2 cellular contexts compared by ENCODE assay signal in genomic region chr15:74955796-74956647, GRCh38.
TF ChIP-seq lines count a peak whose summit lies in the region.

No MANE protein-coding gene starts in this region.

TF ChIP-seq in A549, 52 proteins besides CTCF, POLR2A, EP300 and RAD21 (continues in another document):
- TF ChIP-seq HOXB5 (CRISPR knock-in tag; IDR thresholded peaks at IDR 0.05) (peak; percentile 78), CHD4 (IDR thresholded peaks at IDR 0.05; ENCODE audit: borderline replicate concordance) (no peak), HES2 (IDR thresholded peaks at IDR 0.05) (no peak), FOXS1 (CRISPR knock-in tag; IDR thresholded peaks at IDR 0.05) (no peak), NPAS2 (CRISPR knock-in tag; IDR thresholded peaks at IDR 0.05; ENCODE audit: borderline replicate concordance) (peak; percentile 90), HOXA7 (CRISPR knock-in tag; IDR thresholded peaks at IDR 0.05) (0 out of 2 replicates have a peak, but pooled peaks have one; percentile 23), RCOR1 (IDR thresholded peaks at IDR 0.05; ENCODE audit: low read depth, low read length) (no peak), HOXB13 (CRISPR knock-in tag; IDR thresholded peaks at IDR 0.05; ENCODE audit: low read depth) (peak; percentile 96; the same call in 1 of the 2 replicates), HMGXB4 (CRISPR knock-in tag; IDR thresholded peaks at IDR 0.05; ENCODE audit: borderline replicate concordance) (peak; percentile 95), ESRRA (IDR thresholded peaks at IDR 0.05; ENCODE audit: borderline replicate concordance, low read length) (no peak), BHLHE40 (IDR thresholded peaks at IDR 0.05; ENCODE audit: low read depth, low read length) (peak; percentile 90), EHF (CRISPR knock-in tag; IDR thresholded peaks at IDR 0.05) (peak; percentile 88), TFCP2L1 (CRISPR knock-in tag; IDR thresholded peaks at IDR 0.05) (peak; percentile 68; the same call in 1 of the 2 replicates), E2F6 (IDR thresholded peaks at IDR 0.05; ENCODE audit: borderline replicate concordance, low read depth) (peak; percentile 99), FOSL2 (IDR thresholded peaks at IDR 0.05) (no peak), FOSL2 (CRISPR knock-in tag; IDR thresholded peaks at IDR 0.05) (no peak), HDAC2 (IDR thresholded peaks at IDR 0.05) (no peak), MAFK (IDR thresholded peaks at IDR 0.05; ENCODE audit: partially characterized antibody) (no peak), GATA3 (IDR thresholded peaks at IDR 0.05; ENCODE audit: borderline replicate concordance) (peak; percentile 28; the same call in 1 of the 2 replicates), SMC3 (IDR thresholded peaks at IDR 0.05) (peak; percentile 67), ZC3H11A (IDR thresholded peaks at IDR 0.05) (no peak)
- TF ChIP-seq, protein P1, sequence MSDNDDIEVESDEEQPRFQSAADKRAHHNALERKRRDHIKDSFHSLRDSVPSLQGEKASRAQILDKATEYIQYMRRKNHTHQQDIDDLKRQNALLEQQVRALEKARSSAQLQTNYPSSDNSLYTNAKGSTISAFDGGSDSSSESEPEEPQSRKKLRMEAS (IDR thresholded peaks at IDR 0.05), result peak; percentile 100
- TF ChIP-seq, protein P2, sequence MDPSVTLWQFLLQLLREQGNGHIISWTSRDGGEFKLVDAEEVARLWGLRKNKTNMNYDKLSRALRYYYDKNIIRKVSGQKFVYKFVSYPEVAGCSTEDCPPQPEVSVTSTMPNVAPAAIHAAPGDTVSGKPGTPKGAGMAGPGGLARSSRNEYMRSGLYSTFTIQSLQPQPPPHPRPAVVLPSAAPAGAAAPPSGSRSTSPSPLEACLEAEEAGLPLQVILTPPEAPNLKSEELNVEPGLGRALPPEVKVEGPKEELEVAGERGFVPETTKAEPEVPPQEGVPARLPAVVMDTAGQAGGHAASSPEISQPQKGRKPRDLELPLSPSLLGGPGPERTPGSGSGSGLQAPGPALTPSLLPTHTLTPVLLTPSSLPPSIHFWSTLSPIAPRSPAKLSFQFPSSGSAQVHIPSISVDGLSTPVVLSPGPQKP (IDR thresholded peaks at IDR 0.05; ENCODE audit: low read depth, low read length), result no peak
- TF ChIP-seq, protein P3, sequence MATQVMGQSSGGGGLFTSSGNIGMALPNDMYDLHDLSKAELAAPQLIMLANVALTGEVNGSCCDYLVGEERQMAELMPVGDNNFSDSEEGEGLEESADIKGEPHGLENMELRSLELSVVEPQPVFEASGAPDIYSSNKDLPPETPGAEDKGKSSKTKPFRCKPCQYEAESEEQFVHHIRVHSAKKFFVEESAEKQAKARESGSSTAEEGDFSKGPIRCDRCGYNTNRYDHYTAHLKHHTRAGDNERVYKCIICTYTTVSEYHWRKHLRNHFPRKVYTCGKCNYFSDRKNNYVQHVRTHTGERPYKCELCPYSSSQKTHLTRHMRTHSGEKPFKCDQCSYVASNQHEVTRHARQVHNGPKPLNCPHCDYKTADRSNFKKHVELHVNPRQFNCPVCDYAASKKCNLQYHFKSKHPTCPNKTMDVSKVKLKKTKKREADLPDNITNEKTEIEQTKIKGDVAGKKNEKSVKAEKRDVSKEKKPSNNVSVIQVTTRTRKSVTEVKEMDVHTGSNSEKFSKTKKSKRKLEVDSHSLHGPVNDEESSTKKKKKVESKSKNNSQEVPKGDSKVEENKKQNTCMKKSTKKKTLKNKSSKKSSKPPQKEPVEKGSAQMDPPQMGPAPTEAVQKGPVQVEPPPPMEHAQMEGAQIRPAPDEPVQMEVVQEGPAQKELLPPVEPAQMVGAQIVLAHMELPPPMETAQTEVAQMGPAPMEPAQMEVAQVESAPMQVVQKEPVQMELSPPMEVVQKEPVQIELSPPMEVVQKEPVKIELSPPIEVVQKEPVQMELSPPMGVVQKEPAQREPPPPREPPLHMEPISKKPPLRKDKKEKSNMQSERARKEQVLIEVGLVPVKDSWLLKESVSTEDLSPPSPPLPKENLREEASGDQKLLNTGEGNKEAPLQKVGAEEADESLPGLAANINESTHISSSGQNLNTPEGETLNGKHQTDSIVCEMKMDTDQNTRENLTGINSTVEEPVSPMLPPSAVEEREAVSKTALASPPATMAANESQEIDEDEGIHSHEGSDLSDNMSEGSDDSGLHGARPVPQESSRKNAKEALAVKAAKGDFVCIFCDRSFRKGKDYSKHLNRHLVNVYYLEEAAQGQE (IDR thresholded peaks at IDR 0.05), result no peak
- TF ChIP-seq, protein P4, sequence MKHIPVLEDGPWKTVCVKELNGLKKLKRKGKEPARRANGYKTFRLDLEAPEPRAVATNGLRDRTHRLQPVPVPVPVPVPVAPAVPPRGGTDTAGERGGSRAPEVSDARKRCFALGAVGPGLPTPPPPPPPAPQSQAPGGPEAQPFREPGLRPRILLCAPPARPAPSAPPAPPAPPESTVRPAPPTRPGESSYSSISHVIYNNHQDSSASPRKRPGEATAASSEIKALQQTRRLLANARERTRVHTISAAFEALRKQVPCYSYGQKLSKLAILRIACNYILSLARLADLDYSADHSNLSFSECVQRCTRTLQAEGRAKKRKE (CRISPR knock-in tag; IDR thresholded peaks at IDR 0.05; ENCODE audit: low read depth), result peak; percentile 61; the same call in 1 of the 2 replicates

TF ChIP-seq in GM12878, 131 proteins besides CTCF, POLR2A, EP300 and RAD21 (continues in another document):
- TF ChIP-seq NRF1 (conservative IDR thresholded peaks at IDR 0.05; ENCODE audit: low read depth, low read length), result no peak
- no peak for TF ChIP-seq BRCA1 (IDR thresholded peaks at IDR 0.05; ENCODE audit: low read depth, low read length)
- no peak for TF ChIP-seq JUND (IDR thresholded peaks at IDR 0.05; ENCODE audit: low read depth, low read length)
- no peak for TF ChIP-seq RFX5 (IDR thresholded peaks at IDR 0.05; ENCODE audit: low read depth, low read length)
- TF ChIP-seq RB1 (IDR thresholded peaks at IDR 0.05; ENCODE audit: borderline replicate concordance), result 0 out of 2 replicates have a peak, but pooled peaks have one; percentile 53
- TF ChIP-seq, protein P5, sequence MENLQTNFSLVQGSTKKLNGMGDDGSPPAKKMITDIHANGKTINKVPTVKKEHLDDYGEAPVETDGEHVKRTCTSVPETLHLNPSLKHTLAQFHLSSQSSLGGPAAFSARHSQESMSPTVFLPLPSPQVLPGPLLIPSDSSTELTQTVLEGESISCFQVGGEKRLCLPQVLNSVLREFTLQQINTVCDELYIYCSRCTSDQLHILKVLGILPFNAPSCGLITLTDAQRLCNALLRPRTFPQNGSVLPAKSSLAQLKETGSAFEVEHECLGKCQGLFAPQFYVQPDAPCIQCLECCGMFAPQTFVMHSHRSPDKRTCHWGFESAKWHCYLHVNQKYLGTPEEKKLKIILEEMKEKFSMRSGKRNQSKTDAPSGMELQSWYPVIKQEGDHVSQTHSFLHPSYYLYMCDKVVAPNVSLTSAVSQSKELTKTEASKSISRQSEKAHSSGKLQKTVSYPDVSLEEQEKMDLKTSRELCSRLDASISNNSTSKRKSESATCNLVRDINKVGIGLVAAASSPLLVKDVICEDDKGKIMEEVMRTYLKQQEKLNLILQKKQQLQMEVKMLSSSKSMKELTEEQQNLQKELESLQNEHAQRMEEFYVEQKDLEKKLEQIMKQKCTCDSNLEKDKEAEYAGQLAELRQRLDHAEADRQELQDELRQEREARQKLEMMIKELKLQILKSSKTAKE (IDR thresholded peaks at IDR 0.05; ENCODE audit: low read depth, poor library complexity, severe bottlenecking), result no peak
- no peak for TF ChIP-seq NFYA (IDR thresholded peaks at IDR 0.05; ENCODE audit: borderline replicate concordance, low read depth, low read length)
- no peak for TF ChIP-seq ZBTB11 (CRISPR knock-in tag; IDR thresholded peaks at IDR 0.05)
- TF ChIP-seq SUPT20H (IDR thresholded peaks at IDR 0.05; ENCODE audit: borderline replicate concordance, control insufficient read depth, low read depth, low read length), result no peak
- TF ChIP-seq YY1 (IDR thresholded peaks at IDR 0.05; ENCODE audit: low read depth, low read length), result peak; percentile 74; the same call in 1 of the 2 replicates
- TF ChIP-seq CHD2 (IDR thresholded peaks at IDR 0.05; ENCODE audit: borderline replicate concordance, low read depth, low read length), result no peak
- TF ChIP-seq MTA2 (IDR thresholded peaks at IDR 0.05; ENCODE audit: low read depth), result no peak
- no peak for TF ChIP-seq PKNOX1 (IDR thresholded peaks at IDR 0.05)
- TF ChIP-seq SPI1 (IDR thresholded peaks at IDR 0.05; ENCODE audit: borderline replicate concordance, insufficient read depth, low read depth, low read length), result no peak
- TF ChIP-seq FOXK2 (IDR thresholded peaks at IDR 0.05), result no peak
- TF ChIP-seq HDAC6 (IDR thresholded peaks at IDR 0.05; ENCODE audit: unreplicated experiment), result peak; percentile 89
- no peak for TF ChIP-seq SIN3A (IDR thresholded peaks at IDR 0.05; ENCODE audit: low read depth, low read length)
- no peak for TF ChIP-seq NFIC (IDR thresholded peaks at IDR 0.05; ENCODE audit: low read depth, low read length)
- 0 out of 2 replicates have a peak, but pooled peaks have one; percentile 67 for TF ChIP-seq DPF2 (IDR thresholded peaks at IDR 0.05)
- TF ChIP-seq TCF7 (IDR thresholded peaks at IDR 0.05; ENCODE audit: borderline replicate concordance), result no peak
- peak; percentile 65; the same call in 1 of the 2 replicates for TF ChIP-seq ATF3 (IDR thresholded peaks at IDR 0.05; ENCODE audit: borderline replicate concordance, extremely low read depth, low read depth, low read length)
- no peak for TF ChIP-seq RUNX3 (IDR thresholded peaks at IDR 0.05; ENCODE audit: low read length)
- no peak for TF ChIP-seq BMI1 (IDR thresholded peaks at IDR 0.05; ENCODE audit: borderline replicate concordance)
- TF ChIP-seq MYC (IDR thresholded peaks at IDR 0.05; ENCODE audit: insufficient read depth, insufficient read length, insufficient replicate concordance, low read length, severe bottlenecking), result peak; percentile 93
- TF ChIP-seq KAT2A (conservative IDR thresholded peaks at IDR 0.05; ENCODE audit: control insufficient read depth, low read depth, low read length), result no peak
- TF ChIP-seq CREB1 (IDR thresholded peaks at IDR 0.05; ENCODE audit: low read depth), result no peak
- TF ChIP-seq, protein P6, sequence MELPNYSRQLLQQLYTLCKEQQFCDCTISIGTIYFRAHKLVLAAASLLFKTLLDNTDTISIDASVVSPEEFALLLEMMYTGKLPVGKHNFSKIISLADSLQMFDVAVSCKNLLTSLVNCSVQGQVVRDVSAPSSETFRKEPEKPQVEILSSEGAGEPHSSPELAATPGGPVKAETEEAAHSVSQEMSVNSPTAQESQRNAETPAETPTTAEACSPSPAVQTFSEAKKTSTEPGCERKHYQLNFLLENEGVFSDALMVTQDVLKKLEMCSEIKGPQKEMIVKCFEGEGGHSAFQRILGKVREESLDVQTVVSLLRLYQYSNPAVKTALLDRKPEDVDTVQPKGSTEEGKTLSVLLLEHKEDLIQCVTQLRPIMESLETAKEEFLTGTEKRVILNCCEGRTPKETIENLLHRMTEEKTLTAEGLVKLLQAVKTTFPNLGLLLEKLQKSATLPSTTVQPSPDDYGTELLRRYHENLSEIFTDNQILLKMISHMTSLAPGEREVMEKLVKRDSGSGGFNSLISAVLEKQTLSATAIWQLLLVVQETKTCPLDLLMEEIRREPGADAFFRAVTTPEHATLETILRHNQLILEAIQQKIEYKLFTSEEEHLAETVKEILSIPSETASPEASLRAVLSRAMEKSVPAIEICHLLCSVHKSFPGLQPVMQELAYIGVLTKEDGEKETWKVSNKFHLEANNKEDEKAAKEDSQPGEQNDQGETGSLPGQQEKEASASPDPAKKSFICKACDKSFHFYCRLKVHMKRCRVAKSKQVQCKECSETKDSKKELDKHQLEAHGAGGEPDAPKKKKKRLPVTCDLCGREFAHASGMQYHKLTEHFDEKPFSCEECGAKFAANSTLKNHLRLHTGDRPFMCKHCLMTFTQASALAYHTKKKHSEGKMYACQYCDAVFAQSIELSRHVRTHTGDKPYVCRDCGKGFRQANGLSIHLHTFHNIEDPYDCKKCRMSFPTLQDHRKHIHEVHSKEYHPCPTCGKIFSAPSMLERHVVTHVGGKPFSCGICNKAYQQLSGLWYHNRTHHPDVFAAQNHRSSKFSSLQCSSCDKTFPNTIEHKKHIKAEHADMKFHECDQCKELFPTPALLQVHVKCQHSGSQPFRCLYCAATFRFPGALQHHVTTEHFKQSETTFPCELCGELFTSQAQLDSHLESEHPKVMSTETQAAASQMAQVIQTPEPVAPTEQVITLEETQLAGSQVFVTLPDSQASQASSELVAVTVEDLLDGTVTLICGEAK (IDR thresholded peaks at IDR 0.05; ENCODE audit: borderline replicate concordance), result no peak
- TF ChIP-seq MTA3 (IDR thresholded peaks at IDR 0.05; ENCODE audit: borderline replicate concordance, low read length), result no peak
- no peak for TF ChIP-seq SMARCA5 (IDR thresholded peaks at IDR 0.05)
